In the genomic region with DNA sequence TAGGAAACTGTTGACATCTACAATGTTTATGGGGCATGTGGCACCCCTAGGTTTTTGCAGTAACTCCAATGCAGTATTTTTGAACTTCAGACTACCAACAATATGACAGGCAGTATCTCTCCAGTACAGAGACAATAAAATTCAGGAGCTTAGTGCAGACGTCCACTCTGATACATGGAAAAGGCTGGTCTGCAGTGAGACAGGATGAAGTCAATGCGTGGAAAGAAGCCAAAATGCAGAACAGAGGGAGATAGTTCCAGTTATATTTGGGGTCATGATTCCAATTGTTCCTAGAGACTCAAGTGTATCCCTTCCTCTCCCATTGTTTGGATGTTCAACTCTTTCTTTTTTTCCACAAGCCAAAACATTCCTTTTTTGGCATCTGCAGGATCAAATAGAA, we compare ENCODE assay signal across 23 cellular contexts. TPM values are rescaled to one million over a fixed set of nuclear protein-coding genes. Genes with fewer than 3 reads are reported as not detected.
DNase-seq lines count a peak whose midpoint lies in the region; ATAC-seq and TF ChIP-seq lines count a peak whose summit lies in the region.
"Had no signal": no experiment of that assay in that cellular context is flagged by ENCODE, and none has a peak within 500 bp of the region (broad histone marks: within the 10 kb centered on the region; RNA-seq: fewer than 3 reads in every experiment).

No MANE protein-coding gene starts in this region.

- H3K9me3 ChIP-seq in right cardiac atrium (ENCODE audit: control insufficient read depth, low read length) (no peaks in the 10 kb centered on the region), left ventricle myocardium inferior (replicated peaks) (no peaks in the 10 kb centered on the region), T-helper 17 cell (ENCODE audit: control insufficient read depth, low read length, poor library complexity, severe bottlenecking) (no peaks in the 10 kb centered on the region)

- H3K9me3 Mint-ChIP-seq in activated CD8-positive, alpha-beta T cell treated with anti-CD3 and anti-CD28 coated beads for 36 hours, result peaks cover 1% of the 10 kb centered on the region
- H3K9me3 Mint-ChIP-seq: CD4-positive, alpha-beta T cell had no signal

- no peaks in the 10 kb centered on the region for H3K4me1 ChIP-seq in right cardiac atrium (ENCODE audit: control insufficient read depth, insufficient read depth, low read length)
- H3K4me1 ChIP-seq in left ventricle myocardium inferior, result peaks cover 6% of the 10 kb centered on the region

- intact Hi-C loops in right cardiac atrium (cut with DNase I) (no loop called here), left ventricle myocardium inferior (cut with micrococcal nuclease) (no loop called here)
- intact Hi-C loops in activated CD8-positive, alpha-beta T cell treated with anti-CD3 and anti-CD28 coated beads for 36 hours (cut with micrococcal nuclease), result no loop called here

- H3K27me3 Mint-ChIP-seq in T-helper 17 cell, result peaks cover 4% of the 10 kb centered on the region
- H3K27me3 Mint-ChIP-seq in activated CD8-positive, alpha-beta T cell treated with anti-CD3 and anti-CD28 coated beads for 36 hours, result no peaks in the 10 kb centered on the region

- ATAC-seq in right cardiac atrium, result peak; percentile 22 to 59
- ATAC-seq in T-helper 17 cell, result no peak
- no peak for ATAC-seq in activated CD8-positive, alpha-beta T cell treated with anti-CD3 and anti-CD28 coated beads for 36 hours
- ATAC-seq: HCT116, Panc1 had no signal

- no peak overlapping the region for H3K4me3 ChIP-seq in right cardiac atrium (ENCODE audit: low read length)
- H3K4me3 ChIP-seq in left ventricle myocardium inferior, result no peak overlapping the region
- H3K4me3 ChIP-seq: BLaER1 treated with 17β-estradiol and CSF1 and Interleukin-3, amounts not matched to agents 10 nM and 100 nM had no signal

- CTCF ChIA-PET in activated CD8-positive, alpha-beta T cell treated with anti-CD3 and anti-CD28 coated beads for 36 hours (lab: Charles Lee), result interaction anchor here (1.6 kb wide), 1 partner anchor 49 kb away, joined by 7 read pairs; no protein-coding TSS in a partner anchor

- H3K36me3 ChIP-seq in left ventricle myocardium inferior, result no peaks in the 10 kb centered on the region
- H3K36me3 ChIP-seq: BLaER1 treated with 17β-estradiol and CSF1 and Interleukin-3, amounts not matched to agents 10 nM and 100 nM had no signal

- H3K4me3 Mint-ChIP-seq in T-helper 17 cell, result no peak overlapping the region
- no peak overlapping the region for H3K4me3 Mint-ChIP-seq in activated CD8-positive, alpha-beta T cell treated with anti-CD3 and anti-CD28 coated beads for 36 hours
- H3K4me3 Mint-ChIP-seq: CD4-positive, alpha-beta T cell had no signal

- peaks cover 7% of the 10 kb centered on the region for H3K4me1 Mint-ChIP-seq in T-helper 17 cell
- peaks cover 20% of the 10 kb centered on the region for H3K4me1 Mint-ChIP-seq in activated CD8-positive, alpha-beta T cell treated with anti-CD3 and anti-CD28 coated beads for 36 hours (ENCODE audit: low read depth)

- no peak for TF ChIP-seq CTCF in left ventricle myocardium inferior (IDR thresholded peaks at IDR 0.05; ENCODE audit: borderline replicate concordance)
- no peak for TF ChIP-seq CTCF in activated CD8-positive, alpha-beta T cell treated with anti-CD3 and anti-CD28 coated beads for 36 hours (IDR thresholded peaks at IDR 0.05)

- no peak overlapping the region for H3K27ac Mint-ChIP-seq in T-helper 17 cell
- no peak overlapping the region for H3K27ac Mint-ChIP-seq in activated CD8-positive, alpha-beta T cell treated with anti-CD3 and anti-CD28 coated beads for 36 hours
- H3K27ac Mint-ChIP-seq: CD4-positive, alpha-beta T cell had no signal

- no peaks in the 10 kb centered on the region for H3K27me3 ChIP-seq in right cardiac atrium (ENCODE audit: control insufficient read depth, insufficient read depth)
- H3K27me3 ChIP-seq in left ventricle myocardium inferior (ENCODE audit: low read depth), result no peaks in the 10 kb centered on the region

- DNase-seq in right cardiac atrium (no peak), left ventricle myocardium inferior (no peak), dermis blood vessel endothelial cell (peak; percentile 42), medulla oblongata (ENCODE audit: extremely low spot score) (peak; percentile 27), DMS114 treated with DMSO at 0.1 percent for 48 hours (lab: John Stamatoyannopoulos, UW; ENCODE audit: unreplicated experiment) (no peak), T-helper 17 cell (no peak)
- DNase-seq in activated CD8-positive, alpha-beta T cell treated with anti-CD3 and anti-CD28 coated beads for 36 hours, result no peak
- DNase-seq: CD4-positive, alpha-beta T cell; DMS153; DND-41; KBM-7; MV-4-11; NCI-H1105; NCI-H1436 treated with DMSO at 0.1 percent for 48 hours; NCI-H187 treated with DMSO at 0.1 percent for 48 hours; NCI-H2171 treated with DMSO at 0.1 percent for 48 hours; NCI-H446; NCI-H524 treated with DMSO at 0.1 percent for 48 hours; SHP77 had no signal

- H3K27ac ChIP-seq in right cardiac atrium (ENCODE audit: low read length) (no peak overlapping the region), left ventricle myocardium inferior (replicated peaks) (no peak overlapping the region)
- H3K27ac ChIP-seq: RWPE1 had no signal

- WGBS in right cardiac atrium, result 26% methylated on average over 2 of the region's 2 CpGs

- no peaks in the 10 kb centered on the region for H3K36me3 Mint-ChIP-seq in T-helper 17 cell (ENCODE audit: low read depth)
- no peaks in the 10 kb centered on the region for H3K36me3 Mint-ChIP-seq in activated CD8-positive, alpha-beta T cell treated with anti-CD3 and anti-CD28 coated beads for 36 hours (ENCODE audit: low read depth)

- POLR2A ChIA-PET in activated CD8-positive, alpha-beta T cell treated with anti-CD3 and anti-CD28 coated beads for 36 hours (lab: Charles Lee), result no interaction called here

RNA-seq across cellular contexts. Expression of gene SMAD2, which starts 18.7 kb away (rescaled TPM):
- total RNA-seq in right cardiac atrium, result 100 to 1,000 TPM in 1 of 4 donors, 10 to 100 TPM in 3; 94.1 to 114 (median 97.4) TPM
- polyA plus RNA-seq in right cardiac atrium, result 30.7 TPM
- total RNA-seq in left ventricle myocardium inferior, result 80.9 TPM
- total RNA-seq in dermis blood vessel endothelial cell, result 118 and 171 TPM in 2 replicates
- 100 to 1,000 TPM; 108 to 114 TPM for total RNA-seq in T-helper 17 cell
- total RNA-seq in activated CD8-positive, alpha-beta T cell treated with anti-CD3 and anti-CD28 coated beads for 36 hours, result 100 to 1,000 TPM; 141 to 142 TPM

Comparison
In these comparisons a context has a peak if more than half of its experiments do, and no peak if none do; other contexts are left out.
1. ATAC-seq: peak in right cardiac atrium (2 of 2); none in T-helper 17 cell (single experiment) and activated CD8-positive, alpha-beta T cell treated with anti-CD3 and anti-CD28 coated beads for 36 hours (single experiment).
2. DNase-seq: peak in dermis blood vessel endothelial cell (single experiment) and medulla oblongata (single experiment); none in right cardiac atrium (0 of 3), left ventricle myocardium inferior (single experiment), DMS114 treated with DMSO at 0.1 percent for 48 hours (single experiment), T-helper 17 cell (0 of 3) and activated CD8-positive, alpha-beta T cell treated with anti-CD3 and anti-CD28 coated beads for 36 hours (single experiment).